Comparison of ENCODE assay signal across 25 cellular contexts in genomic region chr14:51959928-51960327, GRCh38.
"Had no signal": no experiment of that assay in that cellular context is flagged by ENCODE, and none has a peak within 500 bp of the region (broad histone marks: within the 10 kb centered on the region; RNA-seq: fewer than 3 reads in every experiment).

No MANE protein-coding gene starts in this region.

- H3K27me3 ChIP-seq: cardiac muscle cell, SJSA1 had no signal

- H3K36me3 ChIP-seq: cardiac muscle cell, SJSA1 had no signal

- H3K4me3 ChIP-seq: cardiac muscle cell, SJSA1 had no signal

- H3K27ac Mint-ChIP-seq: activated CD4-positive, alpha-beta T cell treated with anti-CD3 and anti-CD28 coated beads, Interleukin-2, amount 10 ng/mL, durations not matched to agents 24 days and 14 days; activated CD8-positive, alpha-beta T cell treated with anti-CD3 and anti-CD28 coated beads, Interleukin-2, amount 10 ng/mL, durations not matched to agents 7 days and 5 days; activated naive CD4-positive, alpha-beta T cell treated with anti-CD3 and anti-CD28 coated beads, Interleukin-2, amount 50 U/mL, for 72 hours; T-helper 1 cell treated with Interleukin-12 subunit alpha and Interleukin-12 subunit beta and Interleukin-4 antibody, amounts not matched to agents 30 μg/mL and 1 μg/mL, for 36 hours; T-helper 2 cell treated with Interferon-gamma antibody and Interleukin-4, amounts not matched to agents 5 μg/mL and 100 μg/mL, for 36 hours had no signal

- ATAC-seq: activated CD8-positive, alpha-beta T cell treated with anti-CD3 and anti-CD28 coated beads, Interleukin-2, amount 10 ng/mL, durations not matched to agents 7 days and 5 days; activated naive CD4-positive, alpha-beta T cell treated with anti-CD3 and anti-CD28 coated beads, Interleukin-2, amount 50 U/mL, for 72 hours; activated T-cell treated with anti-CD3 and anti-CD28 coated beads, Interleukin-2, amount 50 U/mL, for 4 hours; Panc1 had no signal

- H3K4me3 Mint-ChIP-seq: activated CD4-positive, alpha-beta T cell treated with anti-CD3 and anti-CD28 coated beads, Interleukin-2, amount 10 ng/mL, durations not matched to agents 24 days and 14 days; activated CD8-positive, alpha-beta T cell treated with anti-CD3 and anti-CD28 coated beads, Interleukin-2, amount 10 ng/mL, durations not matched to agents 7 days and 5 days; activated T-cell treated with anti-CD3 and anti-CD28 coated beads, Interleukin-2, amount 50 U/mL, for 4 hours; T-helper 1 cell treated with Interleukin-12 subunit alpha and Interleukin-12 subunit beta and Interleukin-4 antibody, amounts not matched to agents 30 μg/mL and 1 μg/mL, for 36 hours; T-helper 2 cell treated with Interferon-gamma antibody and Interleukin-4, amounts not matched to agents 5 μg/mL and 100 μg/mL, for 36 hours had no signal

- H3K27ac ChIP-seq: cardiac muscle cell, SJSA1 had no signal

- DNase-seq: activated CD4-positive, alpha-beta T cell treated with anti-CD3 and anti-CD28 coated beads, Interleukin-2, amount 10 ng/mL, durations not matched to agents 24 days and 14 days; activated CD4-positive, alpha-beta T cell treated with anti-CD3 and anti-CD28 coated beads, Interleukin-2, amount 50 U/mL, for 48 hours; activated CD8-positive, alpha-beta T cell treated with anti-CD3 and anti-CD28 coated beads, Interleukin-2, amount 10 ng/mL, durations not matched to agents 7 days and 5 days; activated effector memory CD4-positive, alpha-beta T cell treated with anti-CD3 and anti-CD28 coated beads, Interleukin-2, amount 50 U/mL, for 16 hours; activated naive CD4-positive, alpha-beta T cell; activated T-cell treated with anti-CD3 and anti-CD28 coated beads, Interleukin-2, amount 50 U/mL, for 4 hours; amniotic stem cell; aorta; Karpas-422; KBM-7; NCI-H1105; NCI-H1436; NCI-H1694; NCI-H1930; NCI-H2081 treated with DMSO at 0.1 percent for 48 hours; NCI-H345; NCI-H524 treated with DMSO at 0.1 percent for 48 hours; SHP77; SK-N-SH had no signal

- H3K9me3 ChIP-seq: SJSA1 had no signal

- H3K27me3 Mint-ChIP-seq: activated CD4-positive, alpha-beta T cell treated with anti-CD3 and anti-CD28 coated beads, Interleukin-2, amount 10 ng/mL, durations not matched to agents 24 days and 14 days had no signal
